In genomic region chr5:132293066-132293991, GRCh38 we compare ENCODE assay signal across 8 cellular contexts. TPM values are rescaled to one million over a fixed set of nuclear protein-coding genes. Genes with fewer than 3 reads are reported as not detected.
A peak's percentile ranks its signal among the peaks of the same experiment; 100 is the strongest.
DNase-seq lines count a peak whose midpoint lies in the region; ATAC-seq and TF ChIP-seq lines count a peak whose summit lies in the region.

No MANE protein-coding gene starts in this region.

- H3K27ac ChIP-seq in adrenal gland: peak overlapping the region; percentile 92 to 100 (median 99)
- H3K27ac ChIP-seq in heart right ventricle: peak overlapping the region; percentile 83 to 100 (median 98)
- peak overlapping the region; percentile 90 to 97 (median 96) for H3K27ac ChIP-seq in upper lobe of left lung

- 1 to 10% (median 4%) methylated on average over 10 to 50 of the region's 50 CpGs for WGBS in adrenal gland, 4 donors
- WGBS in heart right ventricle, 2 donors: 0 to 1% methylated on average over 45 to 50 of the region's 50 CpGs
- 2 to 10% methylated on average over 7 to 42 of the region's 50 CpGs for WGBS in upper lobe of left lung, 2 donors

- TF ChIP-seq POLR2A in adrenal gland (IDR thresholded peaks at IDR 0.05): peak; percentile 21 to 65
- TF ChIP-seq POLR2A in upper lobe of left lung (IDR thresholded peaks at IDR 0.05): peak in 2 of 4 donors; percentile 7 to 10

- peaks cover 0 to 22% of the 10 kb centered on the region in 2 donors for H3K4me1 ChIP-seq in adrenal gland (replicated peaks in 1 of 2)
- H3K4me1 ChIP-seq in heart right ventricle: peaks cover 5 to 39% (median 35%) of the 10 kb centered on the region in 9 donors
- peaks cover 15 to 23% (median 18%) of the 10 kb centered on the region in 4 donors for H3K4me1 ChIP-seq in upper lobe of left lung

- ATAC-seq in HG02798 (IDR thresholded peaks at IDR 0.05; ENCODE audit: poor library complexity, unreplicated experiment) (peak; percentile 41), heart right ventricle (peak; percentile 78 to 87 (median 84)), upper lobe of left lung (ENCODE audit: low FRiP score in 2 of 2) (peak; percentile 83 to 90)

- no peaks in the 10 kb centered on the region for H3K36me3 ChIP-seq in adrenal gland (replicated peaks in 1 of 2)
- no peaks in the 10 kb centered on the region for H3K36me3 ChIP-seq in heart right ventricle
- no peaks in the 10 kb centered on the region for H3K36me3 ChIP-seq in upper lobe of left lung

- H3K27me3 ChIP-seq in adrenal gland (no peaks in the 10 kb centered on the region), heart right ventricle (no peaks in the 10 kb centered on the region), upper lobe of left lung (no peaks in the 10 kb centered on the region)

- DNase-seq in GM12865 (ENCODE audit: low read depth): peak; percentile 72
- DNase-seq in NCI-H1436 (lab: John Stamatoyannopoulos, UW): peak; percentile 84
- peak; percentile 88 for DNase-seq in SW480 (ENCODE audit: low spot score)
- peak; percentile 92 to 97 (median 94) for DNase-seq in adrenal gland
- DNase-seq in heart right ventricle: peak; percentile 87 to 93
- peak; percentile 77 to 98 (median 85) for DNase-seq in posterior cingulate gyrus
- peak; percentile 82 to 94 for DNase-seq in upper lobe of left lung

- H3K9me3 ChIP-seq in adrenal gland (replicated peaks in 1 of 3) (no peaks in the 10 kb centered on the region), heart right ventricle (no peaks in the 10 kb centered on the region), upper lobe of left lung (no peaks in the 10 kb centered on the region)

- H3K4me3 ChIP-seq in GM12865 (ENCODE audit: low read depth, low read length): peak overlapping the region; percentile 78
- H3K4me3 ChIP-seq in adrenal gland: peak overlapping the region; percentile 27 to 73 (median 66)
- H3K4me3 ChIP-seq in heart right ventricle: peak overlapping the region; percentile 18 to 83 (median 70)
- H3K4me3 ChIP-seq in upper lobe of left lung: peak overlapping the region; percentile 53 to 75 (median 66)

- TF ChIP-seq CTCF in GM12865 (IDR thresholded peaks at IDR 0.05; ENCODE audit: insufficient read depth, low read depth, low read length, missing control alignments) (no peak), adrenal gland (IDR thresholded peaks at IDR 0.05) (peak in 2 of 6 experiments; percentile 0 to 3), heart right ventricle (IDR thresholded peaks at IDR 0.05) (peak in 3 of 9 donors; percentile 33 to 40 (median 40)), upper lobe of left lung (IDR thresholded peaks at IDR 0.05) (peak in 1 of 6 experiments; percentile 20)

- TF ChIP-seq EP300 in upper lobe of left lung (IDR thresholded peaks at IDR 0.05): peak in 1 of 4 donors; percentile 62

- intact Hi-C loops in adrenal gland (cut with DNase I) (loop anchor here in 1 of 2 donors (10.0 kb wide), 1 partner anchor 71 kb away; the partner anchor contains the start of gene SLC22A5), heart right ventricle (cut with DNase I) (loop anchor here in 7 of 10 donors (2.0 to 10.0 kb wide), 6 partner anchors 66 to 201 kb away; partner anchors contain the start of genes IRF1 (in 5 of the 7), P4HA2 (in 2 of the 7) and SLC22A5 (in 2 of the 7)), posterior cingulate gyrus (cut with DNase I) (no loop called here)

RNA-seq across cellular contexts. Expression of gene SLC22A4, which starts 0.9 kb away (rescaled TPM):
- total RNA-seq in adrenal gland: 1 to 10 TPM; 1.4 to 8.2 (median 3.0) TPM
- polyA plus RNA-seq in adrenal gland: 1 to 10 TPM; 3.3 to 4.0 (median 3.7) TPM
- total RNA-seq in heart right ventricle: 1 to 10 TPM in 8 of 10 donors, under 1 TPM in 2; 0.39 to 9.0 (median 2.1) TPM
- polyA plus RNA-seq in heart right ventricle: 1 to 10 TPM in 1 of 2 donors, under 1 TPM in 1; 0.51 to 2.7 TPM
- total RNA-seq in upper lobe of left lung: 10 to 100 TPM in 2 of 6 donors, 1 to 10 TPM in 4; 3.9 to 17.8 (median 8.1) TPM

RNA-seq across cellular contexts. Expression of gene PDLIM4, which starts 35.8 kb away (rescaled TPM):
- total RNA-seq in adrenal gland: 10 to 100 TPM in 1 of 8 donors, 1 to 10 TPM in 6, under 1 TPM in 1; 0.87 to 11.7 (median 4.3) TPM
- polyA plus RNA-seq in adrenal gland: 10 to 100 TPM in 2 of 3 donors, 1 to 10 TPM in 1; 2.8 to 20.2 (median 14.3) TPM
- total RNA-seq in heart right ventricle: 1 to 10 TPM; 2.1 to 8.7 (median 3.4) TPM
- polyA plus RNA-seq in heart right ventricle: 10 to 100 TPM in 1 of 2 donors, 1 to 10 TPM in 1; 3.4 to 15.3 TPM
- 10 to 100 TPM in 4 of 6 donors, 1 to 10 TPM in 2; 3.3 to 14.2 (median 10.6) TPM for total RNA-seq in upper lobe of left lung

Comparison
In these comparisons a context has a peak if more than half of its experiments do, and no peak if none do; other contexts are left out.
1. Peak in every context shown above with its lines: DNase-seq, ATAC-seq, H3K4me3 ChIP-seq and H3K27ac ChIP-seq.